ENCODE assay signal across 8 cellular contexts in genomic region chr5:141382469-141383294, GRCh38. TPM values are rescaled to one million over a fixed set of nuclear protein-coding genes. Genes with fewer than 3 reads are reported as not detected.
DNase-seq lines count a peak whose midpoint lies in the region; ATAC-seq, FAIRE-seq and TF ChIP-seq lines count a peak whose summit lies in the region.

Gene PCDHGA7, plus strand, starts transcription at chr5:141382742. Its CDS starts 158 bp downstream, at chr5:141382900.

- dilution Hi-C loops in keratinocyte (cut with MboI; ENCODE audit: extremely low pct_ligation_motif_present, low sequenced_read_pairs): no loop called here

- no peak for FAIRE-seq in keratinocyte (lab: Jason Lieb, UNC)
- no peak for FAIRE-seq in small intestine (lab: Jason Lieb, UNC)

- H3K27ac ChIP-seq in 22Rv1: no peak within 1 kb of the TSS
- no peak within 1 kb of the TSS for H3K27ac ChIP-seq in keratinocyte (ENCODE audit: control insufficient read depth, insufficient read depth, low read length)
- no peak within 1 kb of the TSS for H3K27ac ChIP-seq in small intestine (ENCODE audit: low read depth in 1 of 2, low read length in 1 of 2)

- H2AFZ ChIP-seq in keratinocyte (ENCODE audit: control insufficient read depth, low read length): peak within 1 kb of the TSS; percentile 77

- no peaks in the 10 kb centered on the region for H3K9me1 ChIP-seq in keratinocyte (ENCODE audit: control insufficient read depth, extremely low read depth, insufficient read depth, low read length)

- peak within 1 kb of the TSS; percentile 34 for H3K4me2 ChIP-seq in keratinocyte (ENCODE audit: control insufficient read depth, extremely low read depth, insufficient read depth, low read depth, low read length)

- H3K4me1 ChIP-seq in keratinocyte (ENCODE audit: control insufficient read depth, extremely low read depth, insufficient read depth, low read length) (no peaks in the 10 kb centered on the region), small intestine (ENCODE audit: control insufficient read depth in 2 of 2, insufficient read depth in 1 of 2, low read depth in 1 of 2, low read length in 1 of 2) (no peaks in the 10 kb centered on the region)

- ATAC-seq in GM21360 (IDR thresholded peaks at IDR 0.05; ENCODE audit: unreplicated experiment) (peak; percentile 73), HG03280 (IDR thresholded peaks at IDR 0.05; ENCODE audit: unreplicated experiment) (no peak), GM19452 (IDR thresholded peaks at IDR 0.05; ENCODE audit: unreplicated experiment) (no peak), HG03521 (IDR thresholded peaks at IDR 0.05; ENCODE audit: unreplicated experiment) (no peak)

- H3K79me2 ChIP-seq in keratinocyte (ENCODE audit: control insufficient read depth, insufficient read depth, low read length): no peaks in the 10 kb centered on the region

- H3K27me3 ChIP-seq in keratinocyte (ENCODE audit: control insufficient read depth, extremely low read depth, insufficient read depth, low read length) (peaks cover 5% of the 10 kb centered on the region), small intestine (ENCODE audit: control insufficient read depth in 2 of 2, insufficient read depth in 2 of 2, low read length in 2 of 2) (peaks cover 0 to 10% of the 10 kb centered on the region in 2 donors)

- no peak within 1 kb of the TSS for H3K9ac ChIP-seq in keratinocyte (ENCODE audit: control insufficient read depth, extremely low read depth, insufficient read depth, low read length)

- H3K4me3 ChIP-seq in keratinocyte (ENCODE audit: control insufficient read depth in 2 of 3, extremely low read depth in 1 of 3, insufficient read depth in 2 of 3, low read depth in 1 of 3, low read length in 3 of 3) (peak within 1 kb of the TSS; percentile 39 to 59 (median 45)), small intestine (ENCODE audit: low read depth in 1 of 2, low read length in 2 of 2) (no peak within 1 kb of the TSS)

- WGBS in small intestine, 3 donors: 19 to 37% (median 26%) methylated on average over 37 of the region's 37 CpGs

- DNase-seq in amniotic epithelial cell (ENCODE audit: low read depth) (peak; percentile 37), keratinocyte (ENCODE audit: low read depth, low spot score) (no peak), small intestine (no peak)

- H3K9me3 ChIP-seq in keratinocyte (ENCODE audit: control insufficient read depth, low read depth, low read length): peaks cover 2% of the 10 kb centered on the region
- H3K9me3 ChIP-seq in small intestine (ENCODE audit: control insufficient read depth, low read depth): no peaks in the 10 kb centered on the region

- H3K36me3 ChIP-seq in keratinocyte (ENCODE audit: control insufficient read depth in 2 of 2, extremely low read depth in 1 of 2, insufficient read depth in 2 of 2, low read length in 2 of 2) (no peaks in the 10 kb centered on the region), small intestine (ENCODE audit: control insufficient read depth in 2 of 2, insufficient read depth in 2 of 2, low read length in 2 of 2) (no peaks in the 10 kb centered on the region)

- H4K20me1 ChIP-seq in keratinocyte (ENCODE audit: control insufficient read depth, extremely low read depth, insufficient read depth, low read length): no peaks in the 10 kb centered on the region

- TF ChIP-seq CTCF in 22Rv1 (IDR thresholded peaks at IDR 0.05) (peak; percentile 72), keratinocyte (optimal IDR thresholded peaks at IDR 0.05 in 1 of 3, IDR thresholded peaks at IDR 0.05 in 1 of 3, conservative IDR thresholded peaks at IDR 0.05 in 1 of 3; ENCODE audit: extremely low read depth in 1 of 3, insufficient read depth in 2 of 3, low read length in 3 of 3) (peak; percentile 27 to 42 (median 39))

RNA-seq across cellular contexts. Expression of gene PCDHGA7, which starts in this region (rescaled TPM):
- polyA plus RNA-seq in keratinocyte: 0.13 to 0.24 TPM (median 0.14 TPM) in 3 replicates
- polyA plus RNA-seq in keratinocyte (2011; ENCODE audit: low read depth): 0.35 TPM
- polyA plus RNA-seq in keratinocyte (2011; cell fraction: cytosol; rRNA removed): 0.05 and 0.06 TPM in 2 replicates
- 0.97 and 0.99 TPM in 2 replicates for polyA plus RNA-seq in keratinocyte (2011; cell fraction: nucleus; rRNA removed)
- 0.34 and 0.49 TPM in 2 replicates for polyA plus RNA-seq in keratinocyte (2012; ENCODE audit: low replicate concordance)
- 0.33 to 0.62 TPM (median 0.54 TPM) in 3 replicates for polyA minus RNA-seq in keratinocyte
- not detected for polyA minus RNA-seq in keratinocyte (2011; cell fraction: cytosol; rRNA and poly(A)+ RNA removed)
- polyA minus RNA-seq in keratinocyte (2011; cell fraction: nucleus; rRNA and poly(A)+ RNA removed): 1.1 and 1.8 TPM in 2 replicates
- polyA plus RNA-seq in small intestine: under 1 TPM in 1 of 3 donors, not detected in 2; 0.30 TPM

Comparison
In these comparisons a context has a peak if more than half of its experiments do, and no peak if none do; other contexts are left out.
1. H3K4me3 ChIP-seq: peak in keratinocyte (3 of 3); none in small intestine (0 of 2).